ENCODE assay signal across 1 cellular context in genomic region chr4:113979973-113980615, GRCh38.
TF ChIP-seq lines count a peak whose summit lies in the region.

No MANE protein-coding gene starts in this region.

TF ChIP-seq in HCT116, 20 proteins besides CTCF, POLR2A, EP300 and RAD21 (continued from another document):
- no peak for TF ChIP-seq YY1 (IDR thresholded peaks at IDR 0.05; ENCODE audit: extremely low read depth, insufficient replicate concordance, low read depth, low read length)
- no peak for TF ChIP-seq SP1 (IDR thresholded peaks at IDR 0.05; ENCODE audit: low read depth)
- TF ChIP-seq EGR1 (IDR thresholded peaks at IDR 0.05; ENCODE audit: low read depth): no peak
- no peak for TF ChIP-seq JUND (IDR thresholded peaks at IDR 0.05)
- no peak for TF ChIP-seq ZNF274 (IDR thresholded peaks at IDR 0.05; ENCODE audit: low read depth, low read length)
- no peak for TF ChIP-seq SIN3A (IDR thresholded peaks at IDR 0.05; ENCODE audit: low read depth)
- no peak for TF ChIP-seq ZFX (IDR thresholded peaks at IDR 0.05)
- TF ChIP-seq MAX (IDR thresholded peaks at IDR 0.05): no peak
- TF ChIP-seq ATF3 (IDR thresholded peaks at IDR 0.05): no peak
- TF ChIP-seq CEBPB (IDR thresholded peaks at IDR 0.05; ENCODE audit: low read depth): no peak
- no peak for TF ChIP-seq REST (IDR thresholded peaks at IDR 0.05; ENCODE audit: low read depth)
- TF ChIP-seq ELF1 (IDR thresholded peaks at IDR 0.05; ENCODE audit: borderline replicate concordance, low read depth): no peak
- TF ChIP-seq FOSL1 (IDR thresholded peaks at IDR 0.05; ENCODE audit: low read depth): no peak
- no peak for TF ChIP-seq TCF7L2 (IDR thresholded peaks at IDR 0.05; ENCODE audit: borderline replicate concordance, extremely low read depth, insufficient read depth, insufficient read length)
